Comparison of ENCODE assay signal across 35 cellular contexts in genomic region chr2:182695796-182696195, GRCh38.
"Had no signal": no experiment of that assay in that cellular context is flagged by ENCODE, and none has a peak within 500 bp of the region (broad histone marks: within the 10 kb centered on the region; RNA-seq: fewer than 3 reads in every experiment).

No MANE protein-coding gene starts in this region.

- H3K9me3 ChIP-seq: MG63 had no signal

- H3K36me3 ChIP-seq: MG63 had no signal

- H3K27me3 ChIP-seq: MG63 had no signal

- H3K4me3 ChIP-seq: MG63 had no signal

- DNase-seq: Karpas-422, Kasumi-1, MG63, MM.1S, MV-4-11, NCI-H1048, NCI-H1092, NCI-H1092 treated with DMSO at 0.1 percent for 48 hours, NCI-H1105, NCI-H1105 treated with DMSO at 0.1 percent for 48 hours, NCI-H1417, NCI-H1417 treated with DMSO at 0.1 percent for 48 hours, NCI-H1436, NCI-H1436 treated with DMSO at 0.1 percent for 48 hours, NCI-H146, NCI-H1694, NCI-H1694 treated with DMSO at 0.1 percent for 48 hours, NCI-H187, NCI-H187 treated with DMSO at 0.1 percent for 48 hours, NCI-H1930, NCI-H2029, NCI-H2029 treated with DMSO at 0.1 percent for 48 hours, NCI-H2081, NCI-H2081 treated with DMSO at 0.1 percent for 48 hours, NCI-H2107, NCI-H2171, NCI-H2171 treated with DMSO at 0.1 percent for 48 hours, NCI-H2227 treated with DMSO at 0.1 percent for 48 hours, NCI-H226, NCI-H345, NCI-H446, NCI-H446 treated with DMSO at 0.1 percent for 48 hours, NCI-H510A, NCI-H510A treated with DMSO at 0.1 percent for 48 hours, NCI-H524 had no signal
